Comparison of ENCODE assay signal across 26 cellular contexts in genomic region chr4:160567634-160568033, GRCh38.
"Had no signal": no experiment of that assay in that cellular context is flagged by ENCODE, and none has a peak within 500 bp of the region (broad histone marks: within the 10 kb centered on the region; RNA-seq: fewer than 3 reads in every experiment).

No MANE protein-coding gene starts in this region.

- H3K27ac ChIP-seq: stomach, suprapubic skin, testis, thoracic aorta, thyroid gland, tibial artery, tibial nerve, transverse colon, upper lobe of left lung, upper lobe of right lung, uterus, vagina had no signal

- ATAC-seq: stimulated activated effector memory CD8-positive, alpha-beta T cell treated with anti-CD3 and anti-CD28 coated beads, Interleukin-12 subunit alpha, Interleukin-12 subunit beta, amount 100 ng/mL, for 72 hours; stimulated activated memory B cell treated with anti-CD40 and anti-IgM and Interleukin-4, amounts not matched to agents 10 μg/mL and 1 μg/mL and 100 μg/mL, for 72 hours; stimulated activated naive B cell treated with anti-CD40 and anti-IgM and Interleukin-4, amounts not matched to agents 10 μg/mL and 1 μg/mL and 100 μg/mL, for 72 hours; stimulated activated naive CD8-positive, alpha-beta T cell treated with anti-CD3 and anti-CD28 coated beads, Interleukin-15, amount 100 ng/mL, for 72 hours; stimulated activated naive CD8-positive, alpha-beta T cell treated with anti-CD3 and anti-CD28 coated beads, Interleukin-15, Interleukin-2, amounts not matched to agents 100 U/mL and 50 U/mL, for 24 hours; upper lobe of right lung had no signal

- DNase-seq: stimulated activated CD4-positive, alpha-beta T cell treated with anti-CD3 and anti-CD28 coated beads, Interleukin-2, amount 100 ng/mL, for 48 hours; stimulated activated CD4-positive, alpha-beta T cell treated with anti-CD3 and anti-CD28 coated beads, Interleukin-4, amount 100 ng/mL, for 1 hour; stimulated activated CD4-positive, alpha-beta T cell treated with anti-CD3 and anti-CD28 coated beads, Interleukin-4, amount 100 ng/mL, for 24 hours; stimulated activated CD4-positive, alpha-beta T cell treated with anti-CD3 and anti-CD28 coated beads, Interleukin-4, amount 100 ng/mL, for 4 hours; stimulated activated CD8-positive, alpha-beta memory T cell treated with anti-CD3 and anti-CD28 coated beads, Interleukin-4, amount 100 ng/mL, for 48 hours; stimulated activated naive B cell treated with anti-CD40 and anti-IgM and Interleukin-4, amounts not matched to agents 10 μg/mL and 1 μg/mL and 100 μg/mL, for 72 hours; stimulated activated naive CD4-positive, alpha-beta T cell; stimulated activated naive CD4-positive, alpha-beta T cell treated with Interleukin-2 at 50 U/mL for 16 hours; stimulated activated naive CD8-positive, alpha-beta T cell treated with anti-CD3 and anti-CD28 coated beads, Interleukin-15, amount 100 ng/mL, for 72 hours; stimulated activated naive CD8-positive, alpha-beta T cell treated with anti-CD3 and anti-CD28 coated beads, Interleukin-15, Interleukin-2, amounts not matched to agents 100 U/mL and 50 U/mL, for 24 hours; stomach; substantia nigra; testis; thyroid gland; tibial artery; transverse colon; upper lobe of left lung; upper lobe of right lung; uterus had no signal

- H3K27me3 ChIP-seq: stomach, suprapubic skin, testis, thyroid gland, tibial artery, tibial nerve, transverse colon, upper lobe of left lung, upper lobe of right lung, uterus, vagina had no signal

- FAIRE-seq: urothelium cell line had no signal

- H3K4me1 ChIP-seq: stomach, suprapubic skin, testis, thyroid gland, tibial artery, tibial nerve, transverse colon, upper lobe of left lung, upper lobe of right lung, uterus, vagina had no signal

- H3K4me3 ChIP-seq: stomach, suprapubic skin, testis, thoracic aorta, thyroid gland, tibial artery, tibial nerve, transverse colon, upper lobe of left lung, upper lobe of right lung, uterus, vagina had no signal

- H3K9me3 ChIP-seq: stomach, suprapubic skin, testis, thoracic aorta, thyroid gland, tibial artery, tibial nerve, transverse colon, upper lobe of left lung, upper lobe of right lung, uterus, vagina had no signal

- H3K36me3 ChIP-seq: stomach, suprapubic skin, thoracic aorta, thyroid gland, tibial artery, tibial nerve, transverse colon, upper lobe of left lung, upper lobe of right lung, uterus, vagina had no signal
